ENCODE assay signal across 16 cellular contexts in genomic region chr11:20351870-20352269, GRCh38. TPM values are rescaled to one million over a fixed set of nuclear protein-coding genes. Genes with fewer than 3 reads are reported as not detected.
DNase-seq lines count a peak whose midpoint lies in the region; ATAC-seq and TF ChIP-seq lines count a peak whose summit lies in the region.
"Had no signal": no experiment of that assay in that cellular context is flagged by ENCODE, and none has a peak within 500 bp of the region (broad histone marks: within the 10 kb centered on the region; RNA-seq: fewer than 3 reads in every experiment).

No MANE protein-coding gene starts in this region.

- no peak overlapping the region for H3K4me3 ChIP-seq in DND-41 (ENCODE audit: low read depth in 1 of 2, low read length in 2 of 2)
- H3K4me3 ChIP-seq in mucosa of descending colon: no peak overlapping the region
- H3K4me3 ChIP-seq in Caco-2 (ENCODE audit: low read depth, low read length): no peak overlapping the region
- H3K4me3 ChIP-seq: GM12878 had no signal

- no peaks in the 10 kb centered on the region for H3K27me3 ChIP-seq in DND-41 (ENCODE audit: insufficient read depth, low read length, poor library complexity)
- H3K27me3 ChIP-seq in Caco-2 (replicated peaks; ENCODE audit: control insufficient read depth, insufficient read depth, low read length): no peaks in the 10 kb centered on the region
- H3K27me3 ChIP-seq: BE2C had no signal

- no peaks in the 10 kb centered on the region for H3K27me3 Mint-ChIP-seq in Caco-2 (ENCODE audit: insufficient read depth, unreplicated experiment)

- no peaks in the 10 kb centered on the region for H3K79me2 ChIP-seq in DND-41 (ENCODE audit: insufficient read depth, low read length)

- H3K27ac ChIP-seq in DND-41 (ENCODE audit: low read length): no peak overlapping the region
- H3K27ac ChIP-seq in epithelial cell of prostate: peak overlapping the region; percentile 32
- H3K27ac ChIP-seq: C4-2B, HL-60 had no signal

- no TSS peak for BruUV-seq in Caco-2 (replicated peaks; lab: Mats Ljungman, UMichigan)

- H2AFZ ChIP-seq in DND-41 (ENCODE audit: low read depth, low read length): no peak overlapping the region

- CTCF ChIA-PET in Caco-2 (lab: Charles Lee): interaction anchor here (1.3 kb wide), 1 partner anchor 224 kb away, joined by 5 read pairs; no protein-coding TSS in a partner anchor

- H3K4me1 ChIP-seq in DND-41 (ENCODE audit: insufficient read depth, low read length) (no peaks in the 10 kb centered on the region), mucosa of descending colon (ENCODE audit: low read depth) (no peaks in the 10 kb centered on the region), Caco-2 (peaks cover 13% of the 10 kb centered on the region)
- H3K4me1 ChIP-seq: BE2C had no signal

- no peaks in the 10 kb centered on the region for H3K36me3 ChIP-seq in DND-41 (ENCODE audit: insufficient read depth, low read length)
- H3K36me3 ChIP-seq in mucosa of descending colon (ENCODE audit: low read depth): no peaks in the 10 kb centered on the region
- H3K36me3 ChIP-seq in Caco-2 (ENCODE audit: control insufficient read depth, insufficient read depth, low read length): no peaks in the 10 kb centered on the region
- H3K36me3 ChIP-seq: BE2C had no signal

- H3K4me2 ChIP-seq in DND-41 (ENCODE audit: insufficient read depth, low read length): no peak overlapping the region

- ATAC-seq in DND-41 (ENCODE audit: insufficient read depth, low read depth): peak; percentile 69
- ATAC-seq in mucosa of descending colon: peak; percentile 77
- no peak for ATAC-seq in HG03175 (IDR thresholded peaks at IDR 0.05; ENCODE audit: unreplicated experiment)
- ATAC-seq: CD8-positive, alpha-beta T cell; GM12878 had no signal

- no peaks in the 10 kb centered on the region for H3K36me3 Mint-ChIP-seq in Caco-2 (ENCODE audit: insufficient read depth, unreplicated experiment)
- H3K36me3 Mint-ChIP-seq: CD8-positive, alpha-beta T cell had no signal

- no peak for DNase-seq in DND-41
- peak; percentile 20 for DNase-seq in RPMI7951 (ENCODE audit: low read depth)
- no peak for DNase-seq in epithelial cell of prostate (ENCODE audit: low read depth, low spot score)
- DNase-seq in mucosa of descending colon: no peak
- DNase-seq in Caco-2: no peak
- no peak for DNase-seq in RPMI8226
- DNase-seq: BE2C; CD8-positive, alpha-beta T cell; DMS53; HCEC 1CT; HFFc6 had no signal

- H3K9me3 Mint-ChIP-seq in Caco-2 (ENCODE audit: unreplicated experiment): peaks cover 9% of the 10 kb centered on the region
- H3K9me3 Mint-ChIP-seq: CD8-positive, alpha-beta T cell; HFFc6 had no signal

- intact Hi-C loops in mucosa of descending colon (cut with DNase I, micrococcal nuclease) (loop anchor here in 1 of 2 donors (10.0 kb wide), 1 partner anchor 227 kb away; no protein-coding TSS in a partner anchor), Caco-2 (cut with micrococcal nuclease; ENCODE audit: unreplicated experiment) (no loop called here)

- H3K9ac ChIP-seq in DND-41 (ENCODE audit: low read depth, low read length): no peak overlapping the region

- H3K27ac Mint-ChIP-seq in Caco-2 (ENCODE audit: unreplicated experiment): no peak overlapping the region
- H3K27ac Mint-ChIP-seq: CD8-positive, alpha-beta T cell; HFFc6 had no signal

- H3K4me3 Mint-ChIP-seq in Caco-2 (ENCODE audit: unreplicated experiment): no peak overlapping the region
- H3K4me3 Mint-ChIP-seq: CD8-positive, alpha-beta T cell; HFFc6 had no signal

- peaks cover 22% of the 10 kb centered on the region for H3K4me1 Mint-ChIP-seq in Caco-2 (ENCODE audit: low read depth, unreplicated experiment)

- POLR2A ChIA-PET in Caco-2 (lab: Charles Lee): no interaction called here

- no peaks in the 10 kb centered on the region for H4K20me1 ChIP-seq in DND-41 (ENCODE audit: insufficient read depth, low read length)

- TF ChIP-seq CTCF in DND-41 (IDR thresholded peaks at IDR 0.05; ENCODE audit: borderline replicate concordance, extremely low read depth, low read length, poor library complexity, severe bottlenecking): no peak
- no peak for TF ChIP-seq CTCF in mucosa of descending colon (IDR thresholded peaks at IDR 0.05)
- no peak for TF ChIP-seq CTCF in Caco-2 (IDR thresholded peaks at IDR 0.05; ENCODE audit: insufficient read depth in 1 of 2, low read depth in 1 of 2, low read length in 1 of 2, severe bottlenecking in 1 of 2, unreplicated experiment in 1 of 2)

- no peaks in the 10 kb centered on the region for H3K9me3 ChIP-seq in DND-41 (ENCODE audit: insufficient read depth, low read length, severe bottlenecking)
- no peaks in the 10 kb centered on the region for H3K9me3 ChIP-seq in mucosa of descending colon
- no peaks in the 10 kb centered on the region for H3K9me3 ChIP-seq in Caco-2
- H3K9me3 ChIP-seq: BE2C had no signal

RNA-seq across cellular contexts. Expression of gene HTATIP2, which starts 11.6 kb away (rescaled TPM):
- total RNA-seq in RPMI7951 (2014; rRNA removed; shearing (Covaris generic)): 54.5 and 67.4 TPM in 2 replicates
- total RNA-seq in mucosa of descending colon: 100 to 1,000 TPM in 2 of 3 donors, 10 to 100 TPM in 1; 72.6 to 148 (median 129) TPM
- total RNA-seq in Caco-2 (2022): 82.1 and 87.9 TPM in 2 replicates
- total RNA-seq: G401 had no signal

RNA-seq across cellular contexts. Expression of gene PRMT3, which starts 35.6 kb away (rescaled TPM):
- total RNA-seq in RPMI7951 (2014; rRNA removed; shearing (Covaris generic)): 14.6 and 18.3 TPM in 2 replicates
- total RNA-seq in mucosa of descending colon (10 to 100 TPM; 11.6 to 12.7 (median 11.8) TPM), Caco-2 (2022) (26.1 and 28.5 TPM in 2 replicates)
